1 cellular context compared by ENCODE assay signal in the genomic region with DNA sequence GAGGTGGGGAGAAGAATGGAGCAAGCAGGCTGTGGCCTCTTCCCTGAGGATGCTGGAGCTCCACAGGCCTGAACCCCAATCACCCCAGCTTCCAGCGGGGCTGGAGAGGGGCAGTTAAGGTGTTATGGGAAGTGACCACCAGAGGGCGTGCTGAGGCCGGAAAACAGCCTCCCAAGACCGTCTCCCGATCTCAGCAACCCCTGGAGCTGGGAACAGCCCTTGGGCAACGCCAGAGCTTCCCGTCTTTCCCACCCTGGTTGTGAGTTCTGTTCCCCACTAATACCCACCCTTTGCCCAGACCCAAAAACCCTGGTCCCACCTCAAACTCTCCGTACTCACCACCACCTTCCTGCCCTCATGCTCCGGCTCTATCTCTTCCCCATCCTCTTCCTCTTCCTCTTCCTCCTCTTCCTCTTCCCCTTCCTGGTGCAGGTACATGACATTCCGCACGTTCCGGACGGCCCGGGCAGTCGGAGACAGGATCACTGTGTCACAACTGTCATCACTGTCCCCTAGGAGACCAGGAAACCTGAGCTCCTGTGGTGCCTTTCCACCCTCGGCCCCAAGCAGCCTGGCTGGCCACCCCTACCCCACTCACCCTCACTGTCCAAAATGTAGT.
TF ChIP-seq lines count a peak whose summit lies in the region.

No MANE protein-coding gene starts in this region.

TF ChIP-seq in endothelial cell of umbilical vein, 7 proteins besides CTCF, POLR2A, EP300 and RAD21:
- peak; percentile 46 for TF ChIP-seq POLR2AphosphoS5 (IDR thresholded peaks at IDR 0.05; ENCODE audit: insufficient read depth, low read depth, low read length)
- no peak for TF ChIP-seq GATA2 (IDR thresholded peaks at IDR 0.05; ENCODE audit: insufficient read depth, insufficient read length, low read depth, low read length)
